Comparison of ENCODE assay signal across 1 cellular context in genomic region chr1:196515904-196516303, GRCh38.
TF ChIP-seq lines count a peak whose summit lies in the region.

No MANE protein-coding gene starts in this region.

TF ChIP-seq in K562, 482 proteins besides CTCF, POLR2A, EP300 and RAD21:
- TF ChIP-seq ZBTB8A (IDR thresholded peaks at IDR 0.05; ENCODE audit: partially characterized antibody) (no peak), YY1 (IDR thresholded peaks at IDR 0.05; ENCODE audit: borderline replicate concordance in 1 of 3, control insufficient read depth in 1 of 3, extremely low read depth in 1 of 3, insufficient read depth in 3 of 3, insufficient read length in 1 of 3, insufficient replicate concordance in 2 of 3, low read depth in 1 of 3, low read length in 2 of 3) (peak in 1 of 3 experiments; percentile 10), TCF3 (CRISPR knock-in tag; IDR thresholded peaks at IDR 0.05) (0 out of 2 replicates have a peak, but pooled peaks have one; percentile 9)
